ENCODE assay signal across 1 cellular context in the genomic region with DNA sequence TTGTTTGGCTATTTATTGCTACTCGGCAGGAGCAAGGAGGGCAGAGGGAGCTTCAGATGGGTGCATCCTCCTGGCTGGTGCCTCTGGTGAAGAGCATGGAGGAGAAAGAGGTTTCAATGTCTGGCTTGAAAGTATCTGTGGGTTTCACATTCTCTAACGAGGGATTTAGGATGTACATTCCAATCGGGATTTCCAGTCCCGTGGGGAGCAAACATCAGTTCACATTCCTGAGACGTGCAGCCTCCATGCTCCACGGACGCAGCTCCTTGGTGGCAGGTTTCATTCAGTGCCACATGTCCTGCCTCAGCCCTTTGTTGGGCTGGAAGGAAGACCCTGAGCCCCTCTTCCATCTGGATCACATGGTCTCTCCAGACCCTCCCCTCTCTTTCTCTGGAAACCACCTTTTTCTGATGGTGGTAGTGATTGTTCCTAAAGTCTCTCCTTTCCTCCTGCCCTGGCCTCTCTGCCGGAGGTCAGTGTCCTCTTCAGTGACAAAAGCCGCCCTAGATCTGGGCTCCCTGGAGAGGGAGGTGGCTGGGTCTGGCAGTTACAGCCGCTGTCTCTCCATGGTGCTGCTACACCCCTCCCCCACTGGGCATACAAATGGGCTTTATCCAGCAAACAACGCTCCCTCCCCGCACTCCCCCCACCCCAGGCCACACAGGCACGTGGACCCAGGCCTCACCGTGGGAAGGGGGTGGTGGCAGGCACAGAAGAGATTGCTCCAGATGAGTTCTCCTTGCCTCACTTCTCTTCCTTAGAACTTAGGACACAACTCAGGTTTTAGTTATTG.
TF ChIP-seq lines count a peak whose summit lies in the region.

No MANE protein-coding gene starts in this region.

TF ChIP-seq in HepG2, 621 proteins besides CTCF, POLR2A, EP300 and RAD21 (continued from another document):
- TF ChIP-seq, protein P1, sequence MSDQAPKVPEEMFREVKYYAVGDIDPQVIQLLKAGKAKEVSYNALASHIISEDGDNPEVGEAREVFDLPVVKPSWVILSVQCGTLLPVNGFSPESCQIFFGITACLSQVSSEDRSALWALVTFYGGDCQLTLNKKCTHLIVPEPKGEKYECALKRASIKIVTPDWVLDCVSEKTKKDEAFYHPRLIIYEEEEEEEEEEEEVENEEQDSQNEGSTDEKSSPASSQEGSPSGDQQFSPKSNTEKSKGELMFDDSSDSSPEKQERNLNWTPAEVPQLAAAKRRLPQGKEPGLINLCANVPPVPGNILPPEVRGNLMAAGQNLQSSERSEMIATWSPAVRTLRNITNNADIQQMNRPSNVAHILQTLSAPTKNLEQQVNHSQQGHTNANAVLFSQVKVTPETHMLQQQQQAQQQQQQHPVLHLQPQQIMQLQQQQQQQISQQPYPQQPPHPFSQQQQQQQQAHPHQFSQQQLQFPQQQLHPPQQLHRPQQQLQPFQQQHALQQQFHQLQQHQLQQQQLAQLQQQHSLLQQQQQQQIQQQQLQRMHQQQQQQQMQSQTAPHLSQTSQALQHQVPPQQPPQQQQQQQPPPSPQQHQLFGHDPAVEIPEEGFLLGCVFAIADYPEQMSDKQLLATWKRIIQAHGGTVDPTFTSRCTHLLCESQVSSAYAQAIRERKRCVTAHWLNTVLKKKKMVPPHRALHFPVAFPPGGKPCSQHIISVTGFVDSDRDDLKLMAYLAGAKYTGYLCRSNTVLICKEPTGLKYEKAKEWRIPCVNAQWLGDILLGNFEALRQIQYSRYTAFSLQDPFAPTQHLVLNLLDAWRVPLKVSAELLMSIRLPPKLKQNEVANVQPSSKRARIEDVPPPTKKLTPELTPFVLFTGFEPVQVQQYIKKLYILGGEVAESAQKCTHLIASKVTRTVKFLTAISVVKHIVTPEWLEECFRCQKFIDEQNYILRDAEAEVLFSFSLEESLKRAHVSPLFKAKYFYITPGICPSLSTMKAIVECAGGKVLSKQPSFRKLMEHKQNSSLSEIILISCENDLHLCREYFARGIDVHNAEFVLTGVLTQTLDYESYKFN (CRISPR knock-in tag; conservative IDR thresholded peaks at IDR 0.05), result peak; percentile 25; the same call in 1 of the 2 replicates
- TF ChIP-seq PITX1 (CRISPR knock-in tag; IDR thresholded peaks at IDR 0.05), result peak; percentile 46; the same call in 1 of the 2 replicates
- TF ChIP-seq DPF2 (CRISPR knock-in tag; IDR thresholded peaks at IDR 0.05; ENCODE audit: borderline replicate concordance, low read depth), result no peak; the same call in 1 of the 2 replicates
- no peak for TF ChIP-seq MAZ (IDR thresholded peaks at IDR 0.05; ENCODE audit: borderline replicate concordance, low read depth, low read length)
- TF ChIP-seq MAZ (CRISPR knock-in tag; IDR thresholded peaks at IDR 0.05; ENCODE audit: low read depth), result no peak
- 0 out of 2 replicates have a peak, but pooled peaks have one; percentile 32 for TF ChIP-seq HOXA3 (CRISPR knock-in tag; IDR thresholded peaks at IDR 0.05)
- TF ChIP-seq, protein P2, sequence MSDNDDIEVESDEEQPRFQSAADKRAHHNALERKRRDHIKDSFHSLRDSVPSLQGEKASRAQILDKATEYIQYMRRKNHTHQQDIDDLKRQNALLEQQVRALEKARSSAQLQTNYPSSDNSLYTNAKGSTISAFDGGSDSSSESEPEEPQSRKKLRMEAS (IDR thresholded peaks at IDR 0.05), result peak; percentile 67
- no peak for TF ChIP-seq ZNF101 (CRISPR knock-in tag; IDR thresholded peaks at IDR 0.05; ENCODE audit: borderline replicate concordance, low read depth)
- 0 out of 2 replicates have a peak, but pooled peaks have one; percentile 45 for TF ChIP-seq ZBTB42 (CRISPR knock-in tag; IDR thresholded peaks at IDR 0.05)
- TF ChIP-seq, protein P3, sequence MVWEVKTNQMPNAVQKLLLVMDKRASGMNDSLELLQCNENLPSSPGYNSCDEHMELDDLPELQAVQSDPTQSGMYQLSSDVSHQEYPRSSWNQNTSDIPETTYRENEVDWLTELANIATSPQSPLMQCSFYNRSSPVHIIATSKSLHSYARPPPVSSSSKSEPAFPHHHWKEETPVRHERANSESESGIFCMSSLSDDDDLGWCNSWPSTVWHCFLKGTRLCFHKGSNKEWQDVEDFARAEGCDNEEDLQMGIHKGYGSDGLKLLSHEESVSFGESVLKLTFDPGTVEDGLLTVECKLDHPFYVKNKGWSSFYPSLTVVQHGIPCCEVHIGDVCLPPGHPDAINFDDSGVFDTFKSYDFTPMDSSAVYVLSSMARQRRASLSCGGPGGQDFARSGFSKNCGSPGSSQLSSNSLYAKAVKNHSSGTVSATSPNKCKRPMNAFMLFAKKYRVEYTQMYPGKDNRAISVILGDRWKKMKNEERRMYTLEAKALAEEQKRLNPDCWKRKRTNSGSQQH (CRISPR knock-in tag; IDR thresholded peaks at IDR 0.05; ENCODE audit: low read depth), result no peak
